In the genomic region with DNA sequence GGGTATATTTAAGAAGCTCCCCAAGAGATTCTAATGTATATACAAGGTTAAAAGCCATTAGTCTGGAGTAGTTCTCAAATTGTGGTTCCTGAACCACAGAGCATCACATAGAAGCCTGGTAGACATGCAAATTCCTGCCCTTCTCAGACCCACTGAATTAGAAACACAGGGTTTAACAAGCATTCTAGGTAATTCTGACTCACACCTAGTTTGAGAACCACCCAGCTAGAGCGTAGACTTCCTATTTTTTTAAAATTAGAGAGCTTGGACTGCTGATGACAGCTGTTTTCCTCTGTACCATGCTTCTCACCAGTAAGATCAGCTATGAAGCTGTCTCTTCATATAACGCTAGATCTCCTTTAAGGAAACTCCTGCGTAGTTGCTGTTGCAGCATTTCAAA, we compare ENCODE assay signal across 9 cellular contexts. TPM values are rescaled to one million over a fixed set of nuclear protein-coding genes. Genes with fewer than 3 reads are reported as not detected.
A peak's percentile ranks its signal among the peaks of the same experiment; 100 is the strongest.
DNase-seq lines count a peak whose midpoint lies in the region; ATAC-seq and TF ChIP-seq lines count a peak whose summit lies in the region.
"Had no signal": no experiment of that assay in that cellular context is flagged by ENCODE, and none has a peak within 500 bp of the region (broad histone marks: within the 10 kb centered on the region; RNA-seq: fewer than 3 reads in every experiment).

No MANE protein-coding gene starts in this region.

- H2AFZ ChIP-seq in mammary epithelial cell (ENCODE audit: low read depth, low read length) = no peak overlapping the region

- TF ChIP-seq CTCF in left lung (IDR thresholded peaks at IDR 0.05) (no peak), foreskin keratinocyte (conservative IDR thresholded peaks at IDR 0.05) (no peak), mammary epithelial cell (conservative IDR thresholded peaks at IDR 0.05 in 1 of 2, IDR thresholded peaks at IDR 0.05 in 1 of 2; ENCODE audit: extremely low read depth in 1 of 2, insufficient read depth in 1 of 2, low read depth in 1 of 2, low read length in 2 of 2) (no peak)

- no TSS peak for BruUV-seq in mammary epithelial cell (replicated peaks; lab: Mats Ljungman, UMichigan)

- intact Hi-C loops in left lung (cut with DNase I) (no loop called here), mammary epithelial cell (cut with micrococcal nuclease) (no loop called here)

- in situ Hi-C loops in mammary epithelial cell (cut with MboI; ENCODE audit: low sequenced_read_pairs in 2 of 2) = no loop called here

- H3K36me3 ChIP-seq in left lung (peaks cover 0 to 8% of the 10 kb centered on the region in 2 donors), mammary epithelial cell (ENCODE audit: insufficient read depth, low read length) (no peaks in the 10 kb centered on the region)

- H3K4me1 ChIP-seq in left lung = peaks cover 0 to 14% of the 10 kb centered on the region in 2 donors
- H3K4me1 ChIP-seq in foreskin keratinocyte = no peaks in the 10 kb centered on the region
- H3K4me1 ChIP-seq in mammary epithelial cell (ENCODE audit: insufficient read depth, low read length) = no peaks in the 10 kb centered on the region

- WGBS in mammary epithelial cell (ENCODE audit: low coverage, missing lambda C conversion rate) = 93% methylated on average over 3 of the region's 3 CpGs

- H3K9me3 ChIP-seq in left lung (no peaks in the 10 kb centered on the region), mammary epithelial cell (replicated peaks; ENCODE audit: insufficient read depth, low read length) (no peaks in the 10 kb centered on the region)

- H3K27ac ChIP-seq in left lung (peak overlapping the region in 1 of 2 donors; percentile 73), foreskin keratinocyte (no peak overlapping the region), mammary epithelial cell (ENCODE audit: insufficient read depth, low read depth, low read length) (no peak overlapping the region)

- CTCF ChIA-PET in mammary epithelial cell (lab: Charles Lee; ENCODE audit: low non-redundant PET) = no interaction called here

- H3K9ac ChIP-seq in mammary epithelial cell (ENCODE audit: insufficient read depth, low read length) = no peak overlapping the region

- H3K4me3 ChIP-seq in left lung = no peak overlapping the region
- no peak overlapping the region for H3K4me3 ChIP-seq in mammary epithelial cell (replicated peaks in 1 of 3; ENCODE audit: insufficient read depth in 1 of 3, low read depth in 2 of 3, low read length in 3 of 3)

- H3K27me3 ChIP-seq in left lung (no peaks in the 10 kb centered on the region), foreskin keratinocyte (no peaks in the 10 kb centered on the region), mammary epithelial cell (ENCODE audit: insufficient read depth, low read length) (no peaks in the 10 kb centered on the region)

- peak; percentile 96 for ATAC-seq in GM18499 (IDR thresholded peaks at IDR 0.05; ENCODE audit: insufficient read depth, unreplicated experiment)
- ATAC-seq in GM21526 (IDR thresholded peaks at IDR 0.05; ENCODE audit: low FRiP score, unreplicated experiment) = peak; percentile 91
- ATAC-seq in HG03558 (IDR thresholded peaks at IDR 0.05; ENCODE audit: extremely low read depth, unreplicated experiment) = peak; percentile 67
- peak; percentile 73 for ATAC-seq in left lung
- no peak for ATAC-seq in foreskin keratinocyte

- no peaks in the 10 kb centered on the region for H4K20me1 ChIP-seq in mammary epithelial cell (ENCODE audit: insufficient read depth, low read length)

- no peaks in the 10 kb centered on the region for H3K79me2 ChIP-seq in mammary epithelial cell (ENCODE audit: insufficient read depth, low read length)

- DNase-seq in left lung (no peak), T-helper 9 cell (no peak), foreskin keratinocyte (no peak), mammary epithelial cell (no peak), NCI-H510A (lab: John Stamatoyannopoulos, UW) (no peak)
- DNase-seq: erythroblast had no signal

- no peak overlapping the region for H3K4me2 ChIP-seq in mammary epithelial cell (ENCODE audit: insufficient read depth, low read depth, low read length)

- dilution Hi-C loops in mammary epithelial cell (cut with HindIII; ENCODE audit: low sequenced_read_pairs) = no loop called here

RNA-seq across cellular contexts. Expression of a gene that starts 50.6 kb away (rescaled TPM):
- total RNA-seq in left lung (1 to 10 TPM; 2.9 to 6.7 TPM), foreskin keratinocyte (1.8 and 2.1 TPM in 2 replicates), mammary epithelial cell (10 to 100 TPM in 1 of 2 donors, 1 to 10 TPM in 1; 4.0 to 14.7 TPM)
- polyA plus RNA-seq in foreskin keratinocyte (0.56 and 0.70 TPM in 2 replicates), mammary epithelial cell (1.5 TPM)
- 0.98 TPM for polyA minus RNA-seq in mammary epithelial cell
